Comparison of ENCODE assay signal across 11 cellular contexts in the genomic region with DNA sequence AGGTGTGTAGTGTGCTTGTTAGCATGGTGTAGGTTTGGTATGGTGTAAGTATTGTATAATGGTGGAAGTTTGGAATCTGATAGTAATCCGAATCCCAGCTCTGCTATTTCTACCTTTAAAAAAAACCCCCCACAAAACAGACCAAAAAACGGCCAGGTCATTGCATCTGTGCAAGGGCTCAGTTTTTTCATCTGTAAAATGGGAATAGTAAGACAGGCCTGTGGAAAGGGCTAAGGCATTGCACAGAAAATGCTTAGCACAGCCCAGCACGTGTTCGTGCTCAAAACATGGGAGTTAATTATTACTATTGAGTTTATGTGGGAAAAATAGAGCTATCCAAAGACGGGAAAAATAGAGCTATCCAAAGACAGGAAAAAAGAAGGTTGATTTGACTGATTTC.
A peak's percentile ranks its signal among the peaks of the same experiment; 100 is the strongest.
DNase-seq lines count a peak whose midpoint lies in the region; ATAC-seq, FAIRE-seq and TF ChIP-seq lines count a peak whose summit lies in the region.
"Had no signal": no experiment of that assay in that cellular context is flagged by ENCODE, and none has a peak within 500 bp of the region (broad histone marks: within the 10 kb centered on the region; RNA-seq: fewer than 3 reads in every experiment).

No MANE protein-coding gene starts in this region.

- DNase-seq in Caco-2 (no peak), MM.1S (no peak), pancreas (peak in 1 of 6 donors; percentile 5), left colon (no peak), dermis blood vessel endothelial cell (no peak), epidermal melanocyte (ENCODE audit: insufficient read length, low spot score) (no peak), NCI-H2227 treated with DMSO at 0.1 percent for 48 hours (lab: John Stamatoyannopoulos, UW) (no peak)
- DNase-seq in central memory CD8-positive, alpha-beta T cell (ENCODE audit: low spot score in 2 of 2): no peak
- DNase-seq: esophagus squamous epithelium, NCI-H774, small intestine had no signal

- no peaks in the 10 kb centered on the region for H3K9me2 ChIP-seq in MM.1S (replicated peaks; ENCODE audit: insufficient read depth, low read length)

- H4K20me1 ChIP-seq in MM.1S (ENCODE audit: insufficient read depth, low read length): no peaks in the 10 kb centered on the region

- peaks cover 7% of the 10 kb centered on the region; the same call in 1 of the 2 replicates for H3F3A ChIP-seq in MM.1S (ENCODE audit: insufficient read depth, low read length)

- H3K27me3 ChIP-seq in Caco-2 (replicated peaks; ENCODE audit: control insufficient read depth, insufficient read depth, low read length) (no peaks in the 10 kb centered on the region), MM.1S (replicated peaks; ENCODE audit: insufficient read depth, low read length) (no peaks in the 10 kb centered on the region), pancreas (no peaks in the 10 kb centered on the region)
- H3K27me3 ChIP-seq: esophagus squamous epithelium had no signal

- ATAC-seq in central memory CD8-positive, alpha-beta T cell (replicated peaks; ENCODE audit: extremely low read depth, poor library complexity, severe bottlenecking): no peak
- no peak for ATAC-seq in pancreas
- ATAC-seq in left colon: no peak

- peak overlapping the region; percentile 35 for H3K4me3 Mint-ChIP-seq in Caco-2 (ENCODE audit: unreplicated experiment)
- peak overlapping the region; percentile 76 for H3K4me3 Mint-ChIP-seq in central memory CD8-positive, alpha-beta T cell

- no peaks in the 10 kb centered on the region for H3K27me3 Mint-ChIP-seq in Caco-2 (ENCODE audit: insufficient read depth, unreplicated experiment)
- no peaks in the 10 kb centered on the region for H3K27me3 Mint-ChIP-seq in central memory CD8-positive, alpha-beta T cell

- H3K9me3 Mint-ChIP-seq in Caco-2 (ENCODE audit: unreplicated experiment): peaks cover 18% of the 10 kb centered on the region
- H3K9me3 Mint-ChIP-seq in central memory CD8-positive, alpha-beta T cell: no peaks in the 10 kb centered on the region

- H3K4me1 Mint-ChIP-seq in Caco-2 (ENCODE audit: low read depth, unreplicated experiment): peaks cover 62% of the 10 kb centered on the region
- H3K4me1 Mint-ChIP-seq in central memory CD8-positive, alpha-beta T cell: peaks cover 21% of the 10 kb centered on the region

- intact Hi-C loops in Caco-2 (cut with micrococcal nuclease; ENCODE audit: unreplicated experiment) (no loop called here), pancreas (cut with DNase I) (no loop called here), left colon (cut with DNase I, micrococcal nuclease) (no loop called here)

- CTCF ChIA-PET in Caco-2 (lab: Charles Lee): no interaction called here

- H3K9ac ChIP-seq in MM.1S (ENCODE audit: low read length): no peak overlapping the region

- H3K9me3 ChIP-seq in Caco-2 (no peaks in the 10 kb centered on the region), MM.1S (replicated peaks; ENCODE audit: insufficient read depth, low read length) (no peaks in the 10 kb centered on the region), pancreas (no peaks in the 10 kb centered on the region)
- H3K9me3 ChIP-seq: esophagus squamous epithelium had no signal

- WGBS in pancreas, 2 donors: 65 to 75% methylated on average over 5 of the region's 5 CpGs

- no peaks in the 10 kb centered on the region for H3K36me3 ChIP-seq in Caco-2 (ENCODE audit: control insufficient read depth, insufficient read depth, low read length)
- no peaks in the 10 kb centered on the region for H3K36me3 ChIP-seq in MM.1S (replicated peaks; ENCODE audit: insufficient read depth, low read length)
- no peaks in the 10 kb centered on the region for H3K36me3 ChIP-seq in pancreas
- H3K36me3 ChIP-seq: esophagus squamous epithelium had no signal

- BruUV-seq in Caco-2 (replicated peaks; lab: Mats Ljungman, UMichigan): no TSS peak

- H3K4me3 ChIP-seq in Caco-2 (ENCODE audit: low read depth, low read length): no peak overlapping the region
- H3K4me3 ChIP-seq in MM.1S (ENCODE audit: low read length): no peak overlapping the region
- H3K4me3 ChIP-seq in pancreas: no peak overlapping the region

- peaks cover 27% of the 10 kb centered on the region for H3K36me3 Mint-ChIP-seq in Caco-2 (ENCODE audit: insufficient read depth, unreplicated experiment)
- H3K36me3 Mint-ChIP-seq in central memory CD8-positive, alpha-beta T cell (ENCODE audit: insufficient read depth): peaks cover 2% of the 10 kb centered on the region

- no peak overlapping the region for H2AFZ ChIP-seq in MM.1S (ENCODE audit: low read length)

- H3K4me2 ChIP-seq in MM.1S (ENCODE audit: low read depth, low read length): peak overlapping the region; percentile 69; the same call in 1 of the 2 replicates

- H3K4me1 ChIP-seq in Caco-2 (peaks cover 70% of the 10 kb centered on the region), MM.1S (ENCODE audit: low read length) (peaks cover 11% of the 10 kb centered on the region), pancreas (peaks cover 32 to 71% (median 57%) of the 10 kb centered on the region in 3 donors)

- no peak overlapping the region for H3K27ac ChIP-seq in MM.1S (ENCODE audit: low read length)
- peak overlapping the region in 3 of 4 donors; percentile 76 to 95 (median 86) for H3K27ac ChIP-seq in pancreas

- FAIRE-seq in pancreas (lab: Jason Lieb, UNC): no peak
- FAIRE-seq: small intestine had no signal

- H3K27ac Mint-ChIP-seq in Caco-2 (ENCODE audit: unreplicated experiment): peak overlapping the region; percentile 97
- peak overlapping the region; percentile 81 for H3K27ac Mint-ChIP-seq in central memory CD8-positive, alpha-beta T cell (ENCODE audit: low read depth)

- no peak for TF ChIP-seq CTCF in Caco-2 (IDR thresholded peaks at IDR 0.05; ENCODE audit: insufficient read depth in 1 of 2, low read depth in 1 of 2, low read length in 1 of 2, severe bottlenecking in 1 of 2, unreplicated experiment in 1 of 2)
- TF ChIP-seq CTCF in MM.1S (IDR thresholded peaks at IDR 0.05; ENCODE audit: low read length): no peak
- TF ChIP-seq CTCF in pancreas (IDR thresholded peaks at IDR 0.05): no peak

- POLR2A ChIA-PET in Caco-2 (lab: Charles Lee): no interaction called here

- no peaks in the 10 kb centered on the region for H3K79me2 ChIP-seq in MM.1S (ENCODE audit: low read length)
